8 cellular contexts compared by ENCODE assay signal in the genomic region with DNA sequence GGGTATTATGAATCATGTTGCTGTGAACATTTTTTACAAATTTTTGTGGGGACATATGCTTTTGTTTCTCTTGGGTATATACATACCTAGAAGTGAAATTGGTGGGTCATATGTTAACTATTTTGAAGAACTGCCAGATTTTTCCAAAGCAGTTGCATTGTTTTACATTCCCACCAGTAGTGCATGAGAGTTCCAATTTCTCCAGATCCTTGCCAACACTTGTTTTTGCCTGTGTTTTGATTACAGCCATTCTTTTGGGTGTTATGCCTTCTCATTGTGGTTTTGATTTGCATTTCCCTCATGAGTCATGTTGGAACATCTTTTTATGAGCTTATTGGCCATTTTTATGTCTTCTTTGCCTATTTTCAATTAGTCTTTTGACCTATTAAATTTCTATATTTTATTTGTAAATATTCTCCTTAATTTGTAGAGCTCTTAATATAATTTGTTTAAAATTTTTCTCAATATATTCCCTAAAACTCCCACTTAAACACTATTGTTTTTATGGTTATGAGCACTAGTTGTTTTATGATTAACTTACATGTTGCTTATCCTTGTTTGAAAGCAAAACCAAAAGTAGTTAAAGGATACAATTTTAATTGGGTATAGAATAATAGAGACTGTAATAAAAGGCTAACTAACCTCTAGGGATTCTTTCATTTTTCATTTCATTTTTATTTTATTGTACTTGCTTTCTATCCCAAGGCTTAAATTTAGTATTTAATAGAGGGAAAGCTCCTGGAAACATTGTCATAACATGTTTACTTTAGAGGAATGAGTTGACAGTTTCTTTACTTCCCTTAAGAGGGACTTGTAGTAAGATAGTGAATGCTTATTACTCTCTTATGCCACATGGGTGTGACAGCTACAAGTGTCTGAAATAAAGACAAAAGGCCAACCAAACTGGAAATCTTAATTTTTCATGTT. TPM values are rescaled to one million over a fixed set of nuclear protein-coding genes. Genes with fewer than 3 reads are reported as not detected.
DNase-seq lines count a peak whose midpoint lies in the region; ATAC-seq, FAIRE-seq and TF ChIP-seq lines count a peak whose summit lies in the region.

No MANE protein-coding gene starts in this region.

- no peak for ATAC-seq in HG02870 (IDR thresholded peaks at IDR 0.05; ENCODE audit: unreplicated experiment)
- no peak for ATAC-seq in gastroesophageal sphincter

- TF ChIP-seq CTCF in OCI-LY3 (IDR thresholded peaks at IDR 0.05; ENCODE audit: low read depth, low read length): peak; percentile 8; the same call in 1 of the 2 replicates
- no peak for TF ChIP-seq CTCF in gastroesophageal sphincter (IDR thresholded peaks at IDR 0.05)

- peak overlapping the region; percentile 11; the same call in 1 of the 2 replicates for H3K9ac ChIP-seq in OCI-LY3 (ENCODE audit: low read length)

- DNase-seq in GM04503 (ENCODE audit: low read depth) (peak; percentile 97), pulmonary artery endothelial cell (ENCODE audit: low read depth, low spot score) (peak; percentile 69), NCI-H1930 (lab: John Stamatoyannopoulos, UW) (no peak)
- no peak for DNase-seq in central memory CD4-positive, alpha-beta T cell

- peak; percentile 80 for FAIRE-seq in colon (lab: Jason Lieb, UNC)

- no peak for TF ChIP-seq POLR2A in gastroesophageal sphincter (IDR thresholded peaks at IDR 0.05)

- H3K4me1 ChIP-seq in OCI-LY3 (ENCODE audit: low read length) (peaks cover 59% of the 10 kb centered on the region), gastroesophageal sphincter (peaks cover 9 to 81% (median 17%) of the 10 kb centered on the region in 3 donors)

- H3K27ac ChIP-seq in OCI-LY3 (ENCODE audit: low read length) (peak overlapping the region; percentile 52), gastroesophageal sphincter (peak overlapping the region in 2 of 4 donors; percentile 5 to 12)

- no peak for TF ChIP-seq EP300 in gastroesophageal sphincter (IDR thresholded peaks at IDR 0.05)

- peaks cover 92% of the 10 kb centered on the region for H3K79me2 ChIP-seq in OCI-LY3 (ENCODE audit: low read length)

- no peaks in the 10 kb centered on the region for H4K20me1 ChIP-seq in OCI-LY3 (ENCODE audit: insufficient read depth, low read length)

- peak overlapping the region; percentile 41 for H3K4me2 ChIP-seq in OCI-LY3 (ENCODE audit: low read length)

- H3K27me3 ChIP-seq in OCI-LY3 (ENCODE audit: low read depth, low read length) (no peaks in the 10 kb centered on the region), gastroesophageal sphincter (no peaks in the 10 kb centered on the region)

- H3K36me3 ChIP-seq in OCI-LY3 (replicated peaks; ENCODE audit: low read depth, low read length) (peaks cover 33% of the 10 kb centered on the region), gastroesophageal sphincter (peaks cover 0 to 8% of the 10 kb centered on the region in 2 donors)

- H3K9me3 ChIP-seq in OCI-LY3 (ENCODE audit: insufficient read depth, low read length): no peaks in the 10 kb centered on the region
- no peaks in the 10 kb centered on the region for H3K9me3 ChIP-seq in gastroesophageal sphincter

- no peak overlapping the region for H2AFZ ChIP-seq in OCI-LY3 (ENCODE audit: low read depth, low read length)

- H3K4me3 ChIP-seq in OCI-LY3 (ENCODE audit: low read length) (peak overlapping the region; percentile 7), gastroesophageal sphincter (no peak overlapping the region)

RNA-seq across cellular contexts. Expression of a gene that starts 5.5 kb away (rescaled TPM):
- total RNA-seq in pulmonary artery endothelial cell (20.5 and 32.8 TPM in 2 replicates), gastroesophageal sphincter (10 to 100 TPM; 27.8 to 44.8 (median 32.8) TPM)

Comparison
In these comparisons a context has a peak if more than half of its experiments do, and no peak if none do; other contexts are left out.
1. DNase-seq: peak in GM04503 (single experiment) and pulmonary artery endothelial cell (single experiment); none in NCI-H1930 (0 of 2) and central memory CD4-positive, alpha-beta T cell (single experiment).